ENCODE assay signal across 18 cellular contexts in the genomic region with DNA sequence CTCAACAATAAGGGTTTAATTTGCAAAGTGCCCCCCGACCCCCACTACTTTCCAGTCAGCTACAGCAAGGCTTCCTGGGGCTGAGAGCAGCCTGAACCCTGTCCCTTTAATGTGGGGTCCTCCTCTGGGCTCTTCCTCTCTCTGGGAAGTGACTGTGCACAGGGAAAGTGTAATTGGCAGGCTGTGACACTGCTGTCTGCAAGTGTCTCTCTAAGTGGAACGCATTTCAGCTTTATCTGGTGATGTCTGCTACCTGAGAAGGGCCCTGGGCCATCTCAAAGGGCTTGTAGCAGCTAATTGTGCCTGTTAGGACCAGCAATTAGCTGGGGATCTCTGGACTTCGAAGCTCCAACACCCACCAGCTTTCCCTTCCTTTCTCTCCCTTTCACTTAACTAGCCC.
DNase-seq lines count a peak whose midpoint lies in the region; ATAC-seq, FAIRE-seq and TF ChIP-seq lines count a peak whose summit lies in the region.
"Had no signal": no experiment of that assay in that cellular context is flagged by ENCODE, and none has a peak within 500 bp of the region (broad histone marks: within the 10 kb centered on the region; RNA-seq: fewer than 3 reads in every experiment).

No MANE protein-coding gene starts in this region.

- no peak overlapping the region for H3K27ac ChIP-seq in H1 (ENCODE audit: low read depth, low read length)

- H2BK15ac ChIP-seq in H1 (ENCODE audit: low read length) = no peak overlapping the region

- no peak for FAIRE-seq in H1 (lab: Jason Lieb, UNC)
- FAIRE-seq: GM12892, GM19239 had no signal

- H2BK20ac ChIP-seq in H1 (ENCODE audit: low read length) = no peak overlapping the region

- no peak overlapping the region for H3K23ac ChIP-seq in H1 (ENCODE audit: insufficient read length)

- no peak overlapping the region for H4K5ac ChIP-seq in H1 (ENCODE audit: insufficient read length, low read depth, low read length)

- H3K4me2 ChIP-seq in H1 (ENCODE audit: insufficient read depth in 1 of 2, low read depth in 2 of 2, low read length in 2 of 2) = no peak overlapping the region

- no peak overlapping the region for H3K9ac ChIP-seq in H1 (replicated peaks in 1 of 4; ENCODE audit: extremely low read depth in 1 of 4, low read depth in 3 of 4, low read length in 3 of 4)

- no peak overlapping the region for H4K8ac ChIP-seq in H1 (ENCODE audit: extremely low read depth, insufficient read depth, low read length)

- TF ChIP-seq CTCF in H1 (IDR thresholded peaks at IDR 0.05; ENCODE audit: control extremely low read depth in 1 of 3, insufficient read depth in 1 of 3, low read depth in 1 of 3, low read length in 3 of 3) = no peak
- no peak for TF ChIP-seq CTCF in osteocyte (IDR thresholded peaks at IDR 0.05)

- TF ChIP-seq POLR2A in H1 (IDR thresholded peaks at IDR 0.05; ENCODE audit: control extremely low read depth in 1 of 2, low read depth in 2 of 2, low read length in 2 of 2) = no peak

- no peak overlapping the region for H2BK120ac ChIP-seq in H1 (replicated peaks; ENCODE audit: low read depth, low read length)

- no peak overlapping the region for H2BK12ac ChIP-seq in H1 (ENCODE audit: low read depth, low read length)

- CTCF ChIA-PET in H1 (lab: Charles Lee; ENCODE audit: partially characterized antibody) = interaction anchor here (1.2 to 1.6 kb wide), 5 partner anchors 13 to 246 kb away, joined by 3 to 7 read pairs (median 5); no protein-coding TSS in a partner anchor

- H2AFZ ChIP-seq in H1 (ENCODE audit: low read length) = 0 out of 2 replicates have a peak overlapping the region, but pooled peaks have one; percentile 26

- TF ChIP-seq EP300 in H1 (IDR thresholded peaks at IDR 0.05; ENCODE audit: borderline replicate concordance in 1 of 2, low read depth in 2 of 2, low read length in 2 of 2) = no peak

- POLR2A ChIA-PET in H1 (lab: Charles Lee; ENCODE audit: partially characterized antibody) = interaction anchor here (0.7 kb wide), 1 partner anchor 1408 kb away, joined by 4 read pairs; no protein-coding TSS in a partner anchor

- H3K4me3 Mint-ChIP-seq in osteocyte (ENCODE audit: unreplicated experiment) = no peak overlapping the region
- H3K4me3 Mint-ChIP-seq: CD4-positive, alpha-beta memory T cell had no signal

- no peak overlapping the region for H3K14ac ChIP-seq in H1 (ENCODE audit: insufficient read length)

- WGBS in H1 (ENCODE audit: extremely low coverage in 1 of 2, insufficient coverage in 1 of 2, insufficient read length in 1 of 2, insufficient replicate concordance in 2 of 2, low coverage in 1 of 2, low lambda C conversion rate in 2 of 2, missing lambda C conversion rate in 1 of 2), 2 experiments = 79% methylated on average over 3 of the region's 3 CpGs; no CpG with 5 or more reads in 1 of the 2 experiments

- H3K4me1 Mint-ChIP-seq in osteocyte (ENCODE audit: unreplicated experiment) = no peaks in the 10 kb centered on the region
- H3K4me1 Mint-ChIP-seq: CD4-positive, alpha-beta memory T cell had no signal

- no peaks in the 10 kb centered on the region for H3K79me2 ChIP-seq in H1 (ENCODE audit: control insufficient read depth in 1 of 2, insufficient read depth in 2 of 2, low read length in 2 of 2)

- no peak for ATAC-seq in HG03521 (IDR thresholded peaks at IDR 0.05; ENCODE audit: unreplicated experiment)

- H2AK5ac ChIP-seq in H1 (ENCODE audit: low read depth, low read length) = no peak overlapping the region

- H4K91ac ChIP-seq in H1 (replicated peaks; ENCODE audit: insufficient read length, low read length) = no peak overlapping the region

- H3K36me3 Mint-ChIP-seq in osteocyte (ENCODE audit: unreplicated experiment) = no peaks in the 10 kb centered on the region
- H3K36me3 Mint-ChIP-seq: CD4-positive, alpha-beta memory T cell had no signal

- no peak overlapping the region for H3K56ac ChIP-seq in H1 (replicated peaks; ENCODE audit: insufficient read length, low read depth, low read length)

- H3K4ac ChIP-seq in H1 (replicated peaks; ENCODE audit: insufficient read length, low read depth, low read length) = no peak overlapping the region

- peak overlapping the region; percentile 40; the same call in 1 of the 2 replicates for H3K18ac ChIP-seq in H1 (ENCODE audit: extremely low read depth, low read length)

- DNase-seq in H1 (ENCODE audit: low read depth in 1 of 2, low spot score in 2 of 2) (no peak), mesenteric fat pad (ENCODE audit: low spot score) (peak; percentile 35), osteocyte (ENCODE audit: extremely low spot score, unreplicated experiment) (peak; percentile 54), NCI-H69 (lab: John Stamatoyannopoulos, UW) (no peak), NCI-H1930 (lab: John Stamatoyannopoulos, UW) (no peak)
- DNase-seq: C1 segment of cervical spinal cord; Calu3; CD4-positive, alpha-beta memory T cell; COR-L47; DMS53; DMS79 treated with DMSO at 0.1 percent for 48 hours; GF-D8; GOT3; H7; HCEC 1CT had no signal

- H3K27me3 ChIP-seq in H1 (replicated peaks in 1 of 4; ENCODE audit: control insufficient read depth in 3 of 4, extremely low read depth in 1 of 4, insufficient read depth in 3 of 4, low read length in 3 of 4) = no peaks in the 10 kb centered on the region; a peak in 1 of 7 replicates

- no peak overlapping the region for H3K4me3 ChIP-seq in H1 (ENCODE audit: extremely low read depth in 1 of 4, insufficient read depth in 2 of 4, low read depth in 3 of 4, low read length in 4 of 4)

- no peaks in the 10 kb centered on the region for H3K79me1 ChIP-seq in H1 (ENCODE audit: low read depth, low read length)

- no peaks in the 10 kb centered on the region for H3K27me3 Mint-ChIP-seq in osteocyte (ENCODE audit: unreplicated experiment)

- no peaks in the 10 kb centered on the region for H3K36me3 ChIP-seq in H1 (ENCODE audit: control insufficient read depth in 2 of 4, insufficient read depth in 4 of 4, low read length in 3 of 4)

- no peak for TF ChIP-seq RAD21 in H1 (IDR thresholded peaks at IDR 0.05 in 1 of 2, conservative IDR thresholded peaks at IDR 0.05 in 1 of 2; ENCODE audit: low read depth in 2 of 2, low read length in 2 of 2)

- peaks cover 0 to 2% (median 0%) of the 10 kb centered on the region in 4 experiments; a peak in 1 of 7 replicates for H3K4me1 ChIP-seq in H1 (replicated peaks in 1 of 4; ENCODE audit: control insufficient read depth in 3 of 4, insufficient read depth in 4 of 4, low read length in 3 of 4)

- H4K20me1 ChIP-seq in H1 (replicated peaks in 1 of 2; ENCODE audit: control insufficient read depth in 1 of 2, insufficient read depth in 2 of 2, low read length in 2 of 2) = no peaks in the 10 kb centered on the region

- no peaks in the 10 kb centered on the region for H3K9me3 ChIP-seq in H1 (ENCODE audit: insufficient read depth in 2 of 2, low read depth in 1 of 2, low read length in 1 of 2)

- H2BK5ac ChIP-seq in H1 (ENCODE audit: low read depth, low read length) = no peak overlapping the region

- peaks cover 10% of the 10 kb centered on the region for H3K9me3 Mint-ChIP-seq in osteocyte (ENCODE audit: unreplicated experiment)

- H3K27ac Mint-ChIP-seq in osteocyte (ENCODE audit: unreplicated experiment) = no peak overlapping the region
- H3K27ac Mint-ChIP-seq: CD4-positive, alpha-beta memory T cell had no signal

- no peaks in the 10 kb centered on the region for H3K23me2 ChIP-seq in H1 (ENCODE audit: low read depth, low read length)

TF ChIP-seq in H1, 55 proteins besides CTCF, POLR2A, EP300 and RAD21:
- no peak for TF ChIP-seq TAF1 (IDR thresholded peaks at IDR 0.05; ENCODE audit: low read depth, low read length)
- no peak for TF ChIP-seq NANOG (IDR thresholded peaks at IDR 0.05; ENCODE audit: insufficient read depth, low read depth, low read length, poor library complexity, severe bottlenecking)
- no peak for TF ChIP-seq CEBPB (IDR thresholded peaks at IDR 0.05; ENCODE audit: low read depth, low read length)
- no peak for TF ChIP-seq RFX5 (IDR thresholded peaks at IDR 0.05; ENCODE audit: borderline replicate concordance, low read depth, low read length)
- TF ChIP-seq YY1 (IDR thresholded peaks at IDR 0.05; ENCODE audit: low read depth, low read length) = no peak
- no peak for TF ChIP-seq GTF2F1 (IDR thresholded peaks at IDR 0.05; ENCODE audit: borderline replicate concordance, low read depth, low read length)
- TF ChIP-seq, protein P1, sequence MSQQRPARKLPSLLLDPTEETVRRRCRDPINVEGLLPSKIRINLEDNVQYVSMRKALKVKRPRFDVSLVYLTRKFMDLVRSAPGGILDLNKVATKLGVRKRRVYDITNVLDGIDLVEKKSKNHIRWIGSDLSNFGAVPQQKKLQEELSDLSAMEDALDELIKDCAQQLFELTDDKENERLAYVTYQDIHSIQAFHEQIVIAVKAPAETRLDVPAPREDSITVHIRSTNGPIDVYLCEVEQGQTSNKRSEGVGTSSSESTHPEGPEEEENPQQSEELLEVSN (IDR thresholded peaks at IDR 0.05) = no peak
- TF ChIP-seq TBP (IDR thresholded peaks at IDR 0.05; ENCODE audit: low read depth, low read length) = no peak
- no peak for TF ChIP-seq EGR1 (IDR thresholded peaks at IDR 0.05; ENCODE audit: borderline replicate concordance, low read depth, low read length)
- no peak for TF ChIP-seq SIRT6 (IDR thresholded peaks at IDR 0.05; ENCODE audit: low read length)
- no peak for TF ChIP-seq ZNF274 (IDR thresholded peaks at IDR 0.05; ENCODE audit: borderline replicate concordance, extremely low read depth, low read length)
- no peak for TF ChIP-seq POLR2AphosphoS5 (IDR thresholded peaks at IDR 0.05; ENCODE audit: low read depth, low read length)
- TF ChIP-seq MAFK (IDR thresholded peaks at IDR 0.05; ENCODE audit: low read depth, low read length) = no peak
TF ChIP-seq in H1: peak in this region for 0.

Comparison
In these comparisons a context has a peak if more than half of its experiments do, and no peak if none do; other contexts are left out.
1. DNase-seq: peak in mesenteric fat pad (single experiment) and osteocyte (single experiment); none in H1 (0 of 2), NCI-H69 (single experiment) and NCI-H1930 (0 of 2).